In the genomic region with DNA sequence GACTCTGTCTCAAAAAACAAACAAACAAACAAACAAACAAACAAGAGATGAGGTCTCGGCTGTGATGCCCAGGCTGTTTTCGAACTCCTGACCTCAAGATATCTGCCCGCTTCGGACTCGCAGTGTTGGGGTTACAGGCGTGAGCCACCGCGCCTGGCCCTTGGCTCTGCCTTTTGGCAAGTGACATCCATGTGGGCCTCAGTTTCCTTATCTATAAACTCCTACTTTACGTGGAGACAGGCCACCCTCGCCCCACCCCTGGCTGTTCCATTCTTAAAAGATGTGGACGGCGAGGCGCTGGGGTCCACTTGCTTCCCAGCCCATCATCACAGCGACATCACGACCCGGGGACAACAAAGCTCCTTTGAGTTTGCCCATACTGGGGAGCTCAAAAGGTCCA, we compare ENCODE assay signal across 1 cellular context.
TF ChIP-seq lines count a peak whose summit lies in the region.

No MANE protein-coding gene starts in this region.

TF ChIP-seq in H1, 55 proteins besides CTCF, POLR2A, EP300 and RAD21:
- no peak for TF ChIP-seq SP2 (IDR thresholded peaks at IDR 0.05; ENCODE audit: low read length)
- TF ChIP-seq TAF1 (IDR thresholded peaks at IDR 0.05; ENCODE audit: low read depth, low read length) = no peak
- TF ChIP-seq HDAC6 (IDR thresholded peaks at IDR 0.05; ENCODE audit: low read depth, low read length) = no peak
